ENCODE assay signal across 20 cellular contexts in genomic region chrX:131058136-131058868, GRCh38. TPM values are rescaled to one million over a fixed set of nuclear protein-coding genes. Genes with fewer than 3 reads are reported as not detected.
DNase-seq lines count a peak whose midpoint lies in the region; ATAC-seq and TF ChIP-seq lines count a peak whose summit lies in the region.
"Had no signal": no experiment of that assay in that cellular context is flagged by ENCODE, and none has a peak within 500 bp of the region (broad histone marks: within the 10 kb centered on the region; RNA-seq: fewer than 3 reads in every experiment).

Gene ARHGAP36, plus strand, starts transcription at chrX:131058346. Its CDS starts 23,320 bp downstream, at chrX:131081666.

- peak within 1 kb of the TSS; percentile 50 to 77 (median 68) for H3K4me3 Mint-ChIP-seq in brain

- no peak within 1 kb of the TSS for H3K18ac ChIP-seq in mesenchymal stem cell (ENCODE audit: low read depth in 1 of 2, low read length in 2 of 2)

- no peak within 1 kb of the TSS for H2BK5ac ChIP-seq in mesenchymal stem cell (ENCODE audit: low read depth, low read length, poor library complexity, severe bottlenecking)

- peaks cover 14% of the 10 kb centered on the region for H3K4me1 Mint-ChIP-seq in brain

- peak within 1 kb of the TSS in 1 of 5 experiments; percentile 24 for H3K27ac Mint-ChIP-seq in brain

- no peaks in the 10 kb centered on the region for H3K79me1 ChIP-seq in mesenchymal stem cell (replicated peaks; ENCODE audit: low read length, poor library complexity, severe bottlenecking)

- H4K8ac ChIP-seq in mesenchymal stem cell (ENCODE audit: low read length) = no peak within 1 kb of the TSS

- H2BK120ac ChIP-seq in mesenchymal stem cell (ENCODE audit: low read depth, low read length) = no peak within 1 kb of the TSS

- no peaks in the 10 kb centered on the region for H3K9me3 Mint-ChIP-seq in brain

- no peak within 1 kb of the TSS for H3K4ac ChIP-seq in mesenchymal stem cell (ENCODE audit: low read depth in 1 of 2, low read length in 2 of 2)

- no peak within 1 kb of the TSS for H4K91ac ChIP-seq in mesenchymal stem cell (ENCODE audit: low read length)

- H3K27me3 Mint-ChIP-seq in brain = peaks cover 55% of the 10 kb centered on the region

- intact Hi-C loops in left ventricle myocardium inferior (cut with micrococcal nuclease) = no loop called here
- intact Hi-C loops in left ventricle myocardium superior (cut with micrococcal nuclease) = no loop called here
- intact Hi-C loops in aorta (cut with DNase I) = no loop called here

- H2BK12ac ChIP-seq in mesenchymal stem cell (ENCODE audit: low read length in 2 of 2) = no peak within 1 kb of the TSS

- TF ChIP-seq CTCF in left ventricle myocardium inferior (IDR thresholded peaks at IDR 0.05; ENCODE audit: borderline replicate concordance) = no peak
- TF ChIP-seq CTCF in brain (conservative IDR thresholded peaks at IDR 0.05) = no peak
- TF ChIP-seq CTCF in GM20000 (IDR thresholded peaks at IDR 0.05; ENCODE audit: extremely low read depth, missing control alignments) = no peak

- H3K9me3 ChIP-seq in left ventricle myocardium inferior (replicated peaks) (no peaks in the 10 kb centered on the region), mesenchymal stem cell (ENCODE audit: control insufficient read depth, low read length) (no peaks in the 10 kb centered on the region), aorta (ENCODE audit: control insufficient read depth, low read length) (no peaks in the 10 kb centered on the region)
- H3K9me3 ChIP-seq: colonic mucosa, thoracic aorta had no signal

- no peak within 1 kb of the TSS for H2AFZ ChIP-seq in mesenchymal stem cell (ENCODE audit: low read depth, low read length)

- 6% methylated on average over 50 of the region's 62 CpGs for WGBS in mesenchymal stem cell
- WGBS in aorta, 2 donors = 4 to 21% methylated on average over 50 to 62 of the region's 62 CpGs

- no peaks in the 10 kb centered on the region for H3K36me3 ChIP-seq in left ventricle myocardium inferior
- no peaks in the 10 kb centered on the region for H3K36me3 ChIP-seq in mesenchymal stem cell (ENCODE audit: control insufficient read depth in 1 of 2, insufficient read depth in 2 of 2, low read depth in 1 of 2, low read length in 2 of 2)
- no peaks in the 10 kb centered on the region for H3K36me3 ChIP-seq in aorta (ENCODE audit: control insufficient read depth in 1 of 2, insufficient read depth in 2 of 2, low read length in 1 of 2)
- H3K36me3 ChIP-seq: colonic mucosa, thoracic aorta had no signal

- peak within 1 kb of the TSS; percentile 10 for H3K4me2 ChIP-seq in mesenchymal stem cell (ENCODE audit: low read length, poor library complexity, severe bottlenecking)

- DNase-seq in left ventricle myocardium inferior (no peak), left ventricle myocardium superior (no peak), mesenchymal stem cell (peak; percentile 1), aorta (no peak), DMS79 (lab: John Stamatoyannopoulos, UW) (no peak), GM20000 (ENCODE audit: low spot score) (no peak)
- DNase-seq: amniotic stem cell; colonic mucosa; GDM1; NCI-H2081; RPMI8226; stimulated activated CD4-positive, alpha-beta T cell treated with anti-CD3 and anti-CD28 coated beads, Interleukin-4, amount 100 ng/mL, for 4 hours had no signal

- no peak within 1 kb of the TSS for H2AK5ac ChIP-seq in mesenchymal stem cell (ENCODE audit: low read length, severe bottlenecking)

- no peaks in the 10 kb centered on the region for H3K36me3 Mint-ChIP-seq in brain

- H3K4me1 ChIP-seq in left ventricle myocardium inferior (no peaks in the 10 kb centered on the region), mesenchymal stem cell (ENCODE audit: control insufficient read depth, insufficient read depth, low read depth, low read length) (peaks cover 7% of the 10 kb centered on the region), aorta (ENCODE audit: control insufficient read depth in 1 of 2, insufficient read depth in 2 of 2, low read length in 2 of 2) (no peaks in the 10 kb centered on the region)
- H3K4me1 ChIP-seq: colonic mucosa had no signal

- H3K27ac ChIP-seq in left ventricle myocardium inferior (replicated peaks) (no peak within 1 kb of the TSS), mesenchymal stem cell (ENCODE audit: low read length, poor library complexity, severe bottlenecking) (no peak within 1 kb of the TSS), aorta (ENCODE audit: low read depth in 1 of 2, low read length in 2 of 2) (no peak within 1 kb of the TSS)
- H3K27ac ChIP-seq: colonic mucosa, epithelial cell of prostate, skin epidermis, thoracic aorta had no signal

- H3K4me3 ChIP-seq in left ventricle myocardium inferior = peak within 1 kb of the TSS; percentile 41
- H3K4me3 ChIP-seq in mesenchymal stem cell (ENCODE audit: insufficient read depth in 1 of 2, low read depth in 1 of 2, low read length in 2 of 2) = no peak within 1 kb of the TSS
- H3K4me3 ChIP-seq in aorta (ENCODE audit: low read length in 2 of 2) = no peak within 1 kb of the TSS
- H3K4me3 ChIP-seq: colonic mucosa, skin epidermis, thoracic aorta had no signal

- no peak within 1 kb of the TSS for H3K23ac ChIP-seq in mesenchymal stem cell (ENCODE audit: low read length in 2 of 2)

- no peak for ATAC-seq in left ventricle myocardium superior
- ATAC-seq in aorta (ENCODE audit: low FRiP score) = peak; percentile 31
- no peak for ATAC-seq in HG03342 (IDR thresholded peaks at IDR 0.05; ENCODE audit: unreplicated experiment)
- ATAC-seq: HCT116 had no signal

- no peak within 1 kb of the TSS for H2BK15ac ChIP-seq in mesenchymal stem cell (ENCODE audit: low read depth, poor library complexity, severe bottlenecking)

- no peak within 1 kb of the TSS for H3K14ac ChIP-seq in mesenchymal stem cell (ENCODE audit: low read length in 2 of 2)

- peaks cover 55% of the 10 kb centered on the region for H3K27me3 ChIP-seq in left ventricle myocardium inferior (ENCODE audit: low read depth)
- H3K27me3 ChIP-seq in mesenchymal stem cell (ENCODE audit: control insufficient read depth in 1 of 2, insufficient read depth in 1 of 2, low read length in 2 of 2) = peaks cover 26 to 56% of the 10 kb centered on the region in 2 experiments
- H3K27me3 ChIP-seq in aorta (ENCODE audit: control insufficient read depth in 1 of 2, insufficient read depth in 2 of 2, low read length in 1 of 2) = no peaks in the 10 kb centered on the region
- H3K27me3 ChIP-seq: colonic mucosa had no signal

- no peak within 1 kb of the TSS for H3K9ac ChIP-seq in mesenchymal stem cell (ENCODE audit: low read length)

RNA-seq across cellular contexts. Expression of gene ARHGAP36, which starts in this region (rescaled TPM):
- not detected for total RNA-seq in left ventricle myocardium inferior
- total RNA-seq in left ventricle myocardium superior = not detected
- 0.46 TPM for polyA plus RNA-seq in brain (ENCODE audit: insufficient read depth, low read depth, low replicate concordance)
- 0.06 TPM for polyA plus RNA-seq in mesenchymal stem cell (2013, experiment 1 of 2)
- 0.08 TPM for polyA plus RNA-seq in mesenchymal stem cell (2013, experiment 2 of 2)
- not detected for total RNA-seq in aorta
- polyA plus RNA-seq in aorta = not detected
- total RNA-seq: kidney epithelial cell, osteocyte, thoracic aorta had no signal

Comparison
In these comparisons a context has a peak if more than half of its experiments do, and no peak if none do; other contexts are left out.
1. Peak in ATAC-seq in aorta; RNA of the gene not detected or under 1 TPM.